Comparison of ENCODE assay signal across 28 cellular contexts in genomic region chr1:14787604-14788003, GRCh38.
A peak's percentile ranks its signal among the peaks of the same experiment; 100 is the strongest.
DNase-seq lines count a peak whose midpoint lies in the region; ATAC-seq, FAIRE-seq and TF ChIP-seq lines count a peak whose summit lies in the region.
"Had no signal": no experiment of that assay in that cellular context is flagged by ENCODE, and none has a peak within 500 bp of the region (broad histone marks: within the 10 kb centered on the region; RNA-seq: fewer than 3 reads in every experiment).

No MANE protein-coding gene starts in this region.

- H3K4me3 ChIP-seq in WERI-Rb-1 (ENCODE audit: low read depth, low read length) (no peak overlapping the region), keratinocyte (ENCODE audit: control insufficient read depth in 2 of 3, extremely low read depth in 1 of 3, insufficient read depth in 2 of 3, low read depth in 1 of 3, low read length in 3 of 3) (no peak overlapping the region), upper lobe of left lung (no peak overlapping the region)
- H3K4me3 ChIP-seq: sigmoid colon, SJSA1 had no signal

- H3K4me1 ChIP-seq in keratinocyte (ENCODE audit: control insufficient read depth, extremely low read depth, insufficient read depth, low read length), result peaks cover 16% of the 10 kb centered on the region
- H3K4me1 ChIP-seq in upper lobe of left lung, result no peaks in the 10 kb centered on the region
- H3K4me1 ChIP-seq: parathyroid adenoma, sigmoid colon had no signal

- no peak overlapping the region for H3K4me3 Mint-ChIP-seq in type B pancreatic cell
- H3K4me3 Mint-ChIP-seq: central memory CD8-positive, alpha-beta T cell; HFFc6; T-helper 17 cell had no signal

- dilution Hi-C loops in keratinocyte (cut with MboI; ENCODE audit: extremely low pct_ligation_motif_present, low sequenced_read_pairs), result loop anchor here (25.0 kb wide), 1 partner anchor 300 kb away; no protein-coding TSS in a partner anchor

- no peak for TF ChIP-seq POLR2A in upper lobe of left lung (IDR thresholded peaks at IDR 0.05)

- no peak for TF ChIP-seq EP300 in upper lobe of left lung (IDR thresholded peaks at IDR 0.05)

- peak; percentile 21; the same call in 1 of the 2 replicates for TF ChIP-seq CTCF in WERI-Rb-1 (IDR thresholded peaks at IDR 0.05; ENCODE audit: low read depth, low read length)
- peak in 2 of 3 experiments; percentile 26 to 63 for TF ChIP-seq CTCF in keratinocyte (optimal IDR thresholded peaks at IDR 0.05 in 1 of 3, IDR thresholded peaks at IDR 0.05 in 1 of 3, conservative IDR thresholded peaks at IDR 0.05 in 1 of 3; ENCODE audit: extremely low read depth in 1 of 3, insufficient read depth in 2 of 3, low read length in 3 of 3)
- peak; percentile 27 for TF ChIP-seq CTCF in type B pancreatic cell (conservative IDR thresholded peaks at IDR 0.05)
- no peak for TF ChIP-seq CTCF in upper lobe of left lung (IDR thresholded peaks at IDR 0.05)

- H3K27ac ChIP-seq in WERI-Rb-1, result no peak overlapping the region
- no peak overlapping the region for H3K27ac ChIP-seq in keratinocyte (ENCODE audit: control insufficient read depth, insufficient read depth, low read length)
- H3K27ac ChIP-seq in upper lobe of left lung, result no peak overlapping the region
- H3K27ac ChIP-seq: parathyroid adenoma, sigmoid colon, SJSA1, VCaP had no signal

- no peaks in the 10 kb centered on the region for H3K79me2 ChIP-seq in keratinocyte (ENCODE audit: control insufficient read depth, insufficient read depth, low read length)
- H3K79me2 ChIP-seq: parathyroid adenoma had no signal

- H3K36me3 ChIP-seq in WERI-Rb-1 (no peaks in the 10 kb centered on the region), keratinocyte (ENCODE audit: control insufficient read depth in 2 of 2, extremely low read depth in 1 of 2, insufficient read depth in 2 of 2, low read length in 2 of 2) (no peaks in the 10 kb centered on the region), upper lobe of left lung (no peaks in the 10 kb centered on the region)
- H3K36me3 ChIP-seq: sigmoid colon, SJSA1 had no signal

- H3K27me3 Mint-ChIP-seq in type B pancreatic cell, result no peaks in the 10 kb centered on the region

- no peaks in the 10 kb centered on the region for H3K9me1 ChIP-seq in keratinocyte (ENCODE audit: control insufficient read depth, extremely low read depth, insufficient read depth, low read length)

- H3K9me3 ChIP-seq in WERI-Rb-1 (ENCODE audit: severe bottlenecking), result no peaks in the 10 kb centered on the region
- no peaks in the 10 kb centered on the region for H3K9me3 ChIP-seq in keratinocyte (ENCODE audit: control insufficient read depth, low read depth, low read length)
- H3K9me3 ChIP-seq in upper lobe of left lung, result no peaks in the 10 kb centered on the region
- H3K9me3 ChIP-seq: sigmoid colon, SJSA1 had no signal

- 65 to 78% methylated on average over 7 to 10 of the region's 10 CpGs for WGBS in upper lobe of left lung, 2 donors

- H3K27ac Mint-ChIP-seq in type B pancreatic cell, result peak overlapping the region; percentile 34
- H3K27ac Mint-ChIP-seq: HFFc6, T-helper 17 cell had no signal

- H3K27me3 ChIP-seq in WERI-Rb-1 (ENCODE audit: insufficient read depth, low read depth, severe bottlenecking) (no peaks in the 10 kb centered on the region), keratinocyte (ENCODE audit: control insufficient read depth, extremely low read depth, insufficient read depth, low read length) (peaks cover 3% of the 10 kb centered on the region), upper lobe of left lung (no peaks in the 10 kb centered on the region)
- H3K27me3 ChIP-seq: sigmoid colon, SJSA1 had no signal

- no peak for ATAC-seq in upper lobe of left lung (ENCODE audit: low FRiP score in 2 of 2)
- ATAC-seq: stimulated activated naive CD8-positive, alpha-beta T cell treated with anti-CD3 and anti-CD28 coated beads, Interleukin-15, Interleukin-2, amounts not matched to agents 100 U/mL and 50 U/mL, for 24 hours; T-helper 17 cell had no signal

- peak; percentile 18 for DNase-seq in NCI-H510A treated with DMSO at 0.1 percent for 48 hours (lab: John Stamatoyannopoulos, UW)
- DNase-seq in NCI-H510A (lab: John Stamatoyannopoulos, UW), result no peak
- DNase-seq in WERI-Rb-1, result no peak
- no peak for DNase-seq in keratinocyte (ENCODE audit: low read depth, low spot score)
- DNase-seq in type B pancreatic cell (ENCODE audit: extremely low spot score, unreplicated experiment), result no peak
- no peak for DNase-seq in upper lobe of left lung
- no peak for DNase-seq in NK-92 (lab: John Stamatoyannopoulos, UW; ENCODE audit: unreplicated experiment)
- no peak for DNase-seq in NCI-H2107 treated with DMSO at 0.1 percent for 48 hours (lab: John Stamatoyannopoulos, UW; ENCODE audit: unreplicated experiment)
- DNase-seq: 8988T; activated CD4-positive, alpha-beta T cell treated with anti-CD3 and anti-CD28 coated beads, Interleukin-2, amount 50 U/mL, for 4 hours; activated naive CD4-positive, alpha-beta T cell; amygdala; effector CD4-positive, alpha-beta T cell; GF-D8; glutamatergic neuron; HFFc6; KG1; MV-4-11; NCI-H2029; sigmoid colon; stimulated activated CD4-positive, alpha-beta T cell treated with anti-CD3 and anti-CD28 coated beads, Interleukin-2, amount 100 ng/mL, for 24 hours; stimulated activated naive CD8-positive, alpha-beta T cell treated with anti-CD3 and anti-CD28 coated beads, Interleukin-15, Interleukin-2, amounts not matched to agents 100 U/mL and 50 U/mL, for 24 hours; T-helper 17 cell had no signal

- H4K20me1 ChIP-seq in keratinocyte (ENCODE audit: control insufficient read depth, extremely low read depth, insufficient read depth, low read length), result no peaks in the 10 kb centered on the region

- H2AFZ ChIP-seq in keratinocyte (ENCODE audit: control insufficient read depth, low read length), result no peak overlapping the region
- H2AFZ ChIP-seq: parathyroid adenoma had no signal

- FAIRE-seq in keratinocyte (lab: Jason Lieb, UNC), result peak; percentile 89
- FAIRE-seq: GM12891 had no signal

- H3K4me2 ChIP-seq in keratinocyte (ENCODE audit: control insufficient read depth, extremely low read depth, insufficient read depth, low read depth, low read length), result no peak overlapping the region

- H3K9ac ChIP-seq in keratinocyte (ENCODE audit: control insufficient read depth, extremely low read depth, insufficient read depth, low read length), result no peak overlapping the region
- H3K9ac ChIP-seq: parathyroid adenoma had no signal

- no peaks in the 10 kb centered on the region for H3K9me3 Mint-ChIP-seq in type B pancreatic cell
- H3K9me3 Mint-ChIP-seq: central memory CD8-positive, alpha-beta T cell had no signal

- peaks cover 31% of the 10 kb centered on the region for H3K4me1 Mint-ChIP-seq in type B pancreatic cell (ENCODE audit: unreplicated experiment)
- H3K4me1 Mint-ChIP-seq: central memory CD8-positive, alpha-beta T cell; T-helper 17 cell had no signal

- H3K36me3 Mint-ChIP-seq in type B pancreatic cell, result no peaks in the 10 kb centered on the region

Comparison
In these comparisons a context has a peak if more than half of its experiments do, and no peak if none do; other contexts are left out.
1. CTCF ChIP-seq: peak in WERI-Rb-1 (single experiment), keratinocyte (2 of 3) and type B pancreatic cell (single experiment); none in upper lobe of left lung (0 of 6).